Comparison of ENCODE assay signal across 16 cellular contexts in genomic region chrX:40368611-40369061, GRCh38.
DNase-seq lines count a peak whose midpoint lies in the region; ATAC-seq and TF ChIP-seq lines count a peak whose summit lies in the region.
"Had no signal": no experiment of that assay in that cellular context is flagged by ENCODE, and none has a peak within 500 bp of the region (broad histone marks: within the 10 kb centered on the region; RNA-seq: fewer than 3 reads in every experiment).

No MANE protein-coding gene starts in this region.

- H3K9me2 ChIP-seq in OCI-LY7 (ENCODE audit: insufficient read depth, low read length): no peaks in the 10 kb centered on the region

- peaks cover 5% of the 10 kb centered on the region for H3K4me1 Mint-ChIP-seq in endodermal cell
- peaks cover 4% of the 10 kb centered on the region for H3K4me1 Mint-ChIP-seq in osteocyte (ENCODE audit: unreplicated experiment)
- H3K4me1 Mint-ChIP-seq: CD4-positive, CD25-positive, alpha-beta regulatory T cell; IgD-negative memory B cell had no signal

- CTCF ChIA-PET in HEK293T (lab: Yijun Ruan, JAX): no interaction called here
- CTCF ChIA-PET in OCI-LY7 (lab: Charles Lee; ENCODE audit: unreplicated experiment): no interaction called here

- POLR2A ChIA-PET in HEK293T (lab: Yijun Ruan, JAX): interaction anchor here (1.0 kb wide), 1 partner anchor 99 kb away, joined by 3 read pairs; no protein-coding TSS in a partner anchor
- POLR2A ChIA-PET in OCI-LY7 (lab: Charles Lee): no interaction called here

- H3K27ac Mint-ChIP-seq in endodermal cell (no peak overlapping the region), osteocyte (ENCODE audit: unreplicated experiment) (no peak overlapping the region)
- H3K27ac Mint-ChIP-seq: CD4-positive, CD25-positive, alpha-beta regulatory T cell; IgD-negative memory B cell had no signal

- no peaks in the 10 kb centered on the region for H3K9me3 ChIP-seq in endodermal cell (ENCODE audit: control insufficient read depth, low read length)
- no peaks in the 10 kb centered on the region for H3K9me3 ChIP-seq in OCI-LY7 (ENCODE audit: low read length)

- ATAC-seq in GM19452 (IDR thresholded peaks at IDR 0.05; ENCODE audit: unreplicated experiment): no peak
- ATAC-seq: HCT116 had no signal

- no peak overlapping the region for H3K27ac ChIP-seq in endodermal cell (ENCODE audit: low read depth, low read length)
- H3K27ac ChIP-seq in OCI-LY7 (ENCODE audit: low read depth, low read length, poor library complexity, severe bottlenecking): no peak overlapping the region
- H3K27ac ChIP-seq: BLaER1 treated with 17β-estradiol and CSF1 and Interleukin-3, amounts not matched to agents 10 nM and 100 nM had no signal

- TF ChIP-seq CTCF in endodermal cell (conservative IDR thresholded peaks at IDR 0.05): no peak
- no peak for TF ChIP-seq CTCF in osteocyte (IDR thresholded peaks at IDR 0.05)
- no peak for TF ChIP-seq CTCF in OCI-LY7 (conservative IDR thresholded peaks at IDR 0.05; ENCODE audit: low read length)

- H3K9me3 Mint-ChIP-seq in endodermal cell (peaks cover 44% of the 10 kb centered on the region), osteocyte (ENCODE audit: unreplicated experiment) (peaks cover 8% of the 10 kb centered on the region)

- no peak overlapping the region for H3K4me3 ChIP-seq in endodermal cell (ENCODE audit: low read length)
- H3K4me3 ChIP-seq in OCI-LY7 (ENCODE audit: low read depth, low read length, poor library complexity, severe bottlenecking): no peak overlapping the region
- H3K4me3 ChIP-seq: BLaER1 treated with 17β-estradiol and CSF1 and Interleukin-3, amounts not matched to agents 10 nM and 100 nM had no signal

- no peak overlapping the region for H2AFZ ChIP-seq in OCI-LY7 (ENCODE audit: low read length)

- H3K36me3 Mint-ChIP-seq in endodermal cell (ENCODE audit: low read depth): no peaks in the 10 kb centered on the region
- no peaks in the 10 kb centered on the region for H3K36me3 Mint-ChIP-seq in osteocyte (ENCODE audit: unreplicated experiment)
- H3K36me3 Mint-ChIP-seq: CD4-positive, CD25-positive, alpha-beta regulatory T cell; IgD-negative memory B cell had no signal

- H3K4me1 ChIP-seq in endodermal cell (ENCODE audit: control insufficient read depth, insufficient read depth, low read length) (no peaks in the 10 kb centered on the region), OCI-LY7 (ENCODE audit: insufficient read depth, low read length, poor library complexity, severe bottlenecking) (no peaks in the 10 kb centered on the region)
- H3K4me1 ChIP-seq: BLaER1 treated with 17β-estradiol and CSF1 and Interleukin-3, amounts not matched to agents 10 nM and 100 nM had no signal

- intact Hi-C loops in OCI-LY7 (cut with micrococcal nuclease; ENCODE audit: unreplicated experiment): no loop called here

- no peaks in the 10 kb centered on the region for H3K27me3 Mint-ChIP-seq in endodermal cell (ENCODE audit: insufficient read depth)
- no peaks in the 10 kb centered on the region for H3K27me3 Mint-ChIP-seq in osteocyte (ENCODE audit: unreplicated experiment)
- H3K27me3 Mint-ChIP-seq: IgD-negative memory B cell had no signal

- peak; percentile 4 for DNase-seq in Caki2 (ENCODE audit: low read depth)
- DNase-seq in HEK293T (ENCODE audit: extremely low spot score): peak; percentile 30
- peak; percentile 77 for DNase-seq in endodermal cell
- peak; percentile 51 for DNase-seq in osteocyte (ENCODE audit: extremely low spot score, unreplicated experiment)
- no peak for DNase-seq in dermis blood vessel endothelial cell
- no peak for DNase-seq in OCI-LY7 (ENCODE audit: low spot score)
- DNase-seq: 8988T; ACHN; CD4-positive, CD25-positive, alpha-beta regulatory T cell; DMS79; EL; KG1 had no signal

- BruUV-seq in OCI-LY7 (replicated peaks; lab: Mats Ljungman, UMichigan): no TSS peak

- no peaks in the 10 kb centered on the region for H3K27me3 ChIP-seq in endodermal cell (ENCODE audit: control insufficient read depth, insufficient read depth, low read length, poor library complexity, severe bottlenecking)
- H3K27me3 ChIP-seq: BLaER1 treated with 17β-estradiol and CSF1 and Interleukin-3, amounts not matched to agents 10 nM and 100 nM had no signal

- H3K4me3 Mint-ChIP-seq in endodermal cell (no peak overlapping the region), osteocyte (ENCODE audit: unreplicated experiment) (no peak overlapping the region)
- H3K4me3 Mint-ChIP-seq: CD4-positive, CD25-positive, alpha-beta regulatory T cell; IgD-negative memory B cell had no signal

- no peak overlapping the region for H3K4me2 ChIP-seq in OCI-LY7 (ENCODE audit: low read length)
- H3K4me2 ChIP-seq: BLaER1 treated with 17β-estradiol and CSF1 and Interleukin-3, amounts not matched to agents 10 nM and 100 nM had no signal

- WGBS in endodermal cell (ENCODE audit: insufficient coverage in 1 of 2, insufficient read length in 1 of 2), 2 experiments: 93% methylated on average over 3 of the region's 6 CpGs; no CpG with 5 or more reads in 1 of the 2 experiments

- no peaks in the 10 kb centered on the region for H4K20me1 ChIP-seq in OCI-LY7 (ENCODE audit: insufficient read depth, low read length)
- H4K20me1 ChIP-seq: BLaER1 treated with 17β-estradiol and CSF1 and Interleukin-3, amounts not matched to agents 10 nM and 100 nM had no signal

- in situ Hi-C loops in Caki2 (cut with HindIII; ENCODE audit: low pct_unique_long_range_greater_than_20kb, low sequenced_read_pairs): no loop called here

- no peak overlapping the region for H3K9ac ChIP-seq in endodermal cell (ENCODE audit: extremely low read depth, low read length, poor library complexity, severe bottlenecking)
- H3K9ac ChIP-seq: BLaER1 treated with 17β-estradiol and CSF1 and Interleukin-3, amounts not matched to agents 10 nM and 100 nM had no signal

- no peaks in the 10 kb centered on the region for H3K36me3 ChIP-seq in endodermal cell (ENCODE audit: control insufficient read depth, insufficient read depth, low read length)
- no peaks in the 10 kb centered on the region for H3K36me3 ChIP-seq in OCI-LY7 (ENCODE audit: insufficient read depth, low read length)
- H3K36me3 ChIP-seq: BLaER1 treated with 17β-estradiol and CSF1 and Interleukin-3, amounts not matched to agents 10 nM and 100 nM had no signal

- no peaks in the 10 kb centered on the region for H3K79me2 ChIP-seq in OCI-LY7 (ENCODE audit: insufficient read depth, low read depth, low read length)

TF ChIP-seq in HEK293T, 16 proteins besides CTCF, POLR2A, EP300 and RAD21:
- TF ChIP-seq SUZ12 (IDR thresholded peaks at IDR 0.05): no peak
- 0 out of 2 replicates have a peak, but pooled peaks have one; percentile 5 for TF ChIP-seq PKNOX1 (IDR thresholded peaks at IDR 0.05)
TF ChIP-seq in HEK293T: peak in this region for 1.

Comparison
In these comparisons a context has a peak if more than half of its experiments do, and no peak if none do; other contexts are left out.
1. DNase-seq: peak in Caki2 (single experiment), HEK293T (single experiment), endodermal cell (single experiment) and osteocyte (single experiment); none in dermis blood vessel endothelial cell (single experiment) and OCI-LY7 (single experiment).